Comparison of ENCODE assay signal across 23 cellular contexts in genomic region chrX:39398215-39398972, GRCh38.
DNase-seq lines count a peak whose midpoint lies in the region; ATAC-seq, FAIRE-seq and TF ChIP-seq lines count a peak whose summit lies in the region.
"Had no signal": no experiment of that assay in that cellular context is flagged by ENCODE, and none has a peak within 500 bp of the region (broad histone marks: within the 10 kb centered on the region; RNA-seq: fewer than 3 reads in every experiment).

No MANE protein-coding gene starts in this region.

- no peaks in the 10 kb centered on the region for H3F3A ChIP-seq in PC-3 (ENCODE audit: low read length, unreplicated experiment)

- 0% methylated on average over 3 of the region's 8 CpGs for WGBS in K562 (ENCODE audit: insufficient coverage, low coverage, missing lambda C conversion rate)

- DNase-seq in left ventricle myocardium superior (no peak), right atrium auricular region (ENCODE audit: low spot score) (no peak), K562 (ENCODE audit: extremely low read depth in 1 of 4, low spot score in 3 of 4) (no peak), PC-3 (no peak), substantia nigra (lab: John Stamatoyannopoulos, UW) (no peak)
- DNase-seq in stimulated activated CD4-positive, alpha-beta T cell treated with anti-CD3 and anti-CD28 coated beads, Interleukin-4, amount 100 ng/mL, for 24 hours, result no peak
- no peak for DNase-seq in activated CD4-positive, alpha-beta T cell treated with anti-CD3 and anti-CD28 coated beads, Interleukin-2, amount 10 ng/mL, durations not matched to agents 24 days and 14 days
- DNase-seq: activated CD4-positive, alpha-beta memory T cell treated with anti-CD3 and anti-CD28 coated beads for 36 hours; activated naive CD4-positive, alpha-beta T cell treated with Interleukin-2 at 50 U/mL for 16 hours; activated T-cell treated with anti-CD3 and anti-CD28 coated beads for 4 hours; aorta; NCI-H187 treated with DMSO at 0.1 percent for 48 hours; NCI-H524 treated with DMSO at 0.1 percent for 48 hours; occipital lobe; OCI-M1; sigmoid colon; stimulated activated naive CD4-positive, alpha-beta T cell treated with Interleukin-2 at 50 U/mL for 16 hours had no signal

- H3K36me3 ChIP-seq in right atrium auricular region (no peaks in the 10 kb centered on the region), K562 (ENCODE audit: control insufficient read depth, insufficient read depth, low read length) (no peaks in the 10 kb centered on the region), PC-3 (ENCODE audit: low read depth, low read length) (no peaks in the 10 kb centered on the region)
- H3K36me3 ChIP-seq: esophagus muscularis mucosa, HAP-1, sigmoid colon, vagina had no signal

- H3K9ac ChIP-seq in K562 (ENCODE audit: insufficient read depth in 1 of 2, low read depth in 2 of 2, low read length in 2 of 2) (no peak overlapping the region), PC-3 (ENCODE audit: low read length) (no peak overlapping the region)

- no peak overlapping the region for H3K4me3 ChIP-seq in right atrium auricular region
- no peak overlapping the region for H3K4me3 ChIP-seq in K562
- no peak overlapping the region for H3K4me3 ChIP-seq in PC-3 (ENCODE audit: low read length)
- H3K4me3 ChIP-seq: esophagus muscularis mucosa, HAP-1, sigmoid colon, vagina had no signal

- intact Hi-C loops in left ventricle myocardium superior (cut with micrococcal nuclease), result no loop called here
- intact Hi-C loops in K562 (cut with micrococcal nuclease), result no loop called here
- intact Hi-C loops in PC-3 (cut with micrococcal nuclease), result no loop called here
- intact Hi-C loops in activated CD4-positive, alpha-beta T cell treated with anti-CD3 and anti-CD28 coated beads, Interleukin-2, amount 10 ng/mL, durations not matched to agents 24 days and 14 days (cut with micrococcal nuclease), result no loop called here

- no peak for TF ChIP-seq RAD21 in K562 (CRISPR knock-in tag; conservative IDR thresholded peaks at IDR 0.05 in 1 of 2, IDR thresholded peaks at IDR 0.05 in 1 of 2)

- POLR2A ChIA-PET in K562 (lab: Yijun Ruan, JAX), result no interaction called here
- POLR2A ChIA-PET in PC-3 (lab: Charles Lee; ENCODE audit: unreplicated experiment), result no interaction called here

- FAIRE-seq in K562 (lab: Jason Lieb, UNC), result no peak

- in situ Hi-C loops in K562 (cut with MboI), result no loop called here

- H3K27me3 Mint-ChIP-seq in nephron (ENCODE audit: low read depth), result peaks cover 2% of the 10 kb centered on the region
- H3K27me3 Mint-ChIP-seq in activated CD4-positive, alpha-beta T cell treated with anti-CD3 and anti-CD28 coated beads, Interleukin-2, amount 10 ng/mL, durations not matched to agents 24 days and 14 days, result no peaks in the 10 kb centered on the region
- H3K27me3 Mint-ChIP-seq: activated CD4-positive, alpha-beta memory T cell treated with anti-CD3 and anti-CD28 coated beads for 36 hours had no signal

- no peak overlapping the region for H2AFZ ChIP-seq in K562 (ENCODE audit: low read depth, low read length)
- H2AFZ ChIP-seq in PC-3 (ENCODE audit: low read length), result no peak overlapping the region

- H3K36me3 Mint-ChIP-seq in nephron (ENCODE audit: low read depth), result no peaks in the 10 kb centered on the region
- H3K36me3 Mint-ChIP-seq in activated CD4-positive, alpha-beta T cell treated with anti-CD3 and anti-CD28 coated beads, Interleukin-2, amount 10 ng/mL, durations not matched to agents 24 days and 14 days (ENCODE audit: low read depth), result peaks cover 2% of the 10 kb centered on the region
- H3K36me3 Mint-ChIP-seq: activated CD4-positive, alpha-beta memory T cell treated with anti-CD3 and anti-CD28 coated beads for 36 hours; CD4-positive, CD25-positive, alpha-beta regulatory T cell had no signal

- no peak for TF ChIP-seq EP300 in K562 (IDR thresholded peaks at IDR 0.05; ENCODE audit: low read length)

- no peaks in the 10 kb centered on the region for H3K9me1 ChIP-seq in K562 (ENCODE audit: control insufficient read depth, insufficient read depth, low read length)

- TF ChIP-seq CTCF in right atrium auricular region (IDR thresholded peaks at IDR 0.05) (no peak), K562 (IDR thresholded peaks at IDR 0.05 in 2 of 3, conservative IDR thresholded peaks at IDR 0.05 in 1 of 3; ENCODE audit: insufficient read depth in 2 of 3, low read depth in 1 of 3, low read length in 3 of 3) (no peak), nephron (IDR thresholded peaks at IDR 0.05; ENCODE audit: unreplicated experiment in 3 of 3) (no peak), PC-3 (conservative IDR thresholded peaks at IDR 0.05; ENCODE audit: low read depth, low read length) (no peak)

- no peaks in the 10 kb centered on the region for H4K20me1 ChIP-seq in K562 (replicated peaks; ENCODE audit: control insufficient read depth, insufficient read depth, low read length)
- no peaks in the 10 kb centered on the region for H4K20me1 ChIP-seq in PC-3 (ENCODE audit: low read length)

- H3K27ac ChIP-seq in right atrium auricular region (no peak overlapping the region), K562 (ENCODE audit: extremely low read depth, low read depth, low read length) (no peak overlapping the region), PC-3 (ENCODE audit: low read length) (no peak overlapping the region), substantia nigra (ENCODE audit: low read depth, low read length, poor library complexity, severe bottlenecking) (no peak overlapping the region)
- H3K27ac ChIP-seq: esophagus muscularis mucosa, vagina had no signal

- H3K9me3 Mint-ChIP-seq in nephron, result no peaks in the 10 kb centered on the region
- peaks cover 4% of the 10 kb centered on the region for H3K9me3 Mint-ChIP-seq in activated CD4-positive, alpha-beta T cell treated with anti-CD3 and anti-CD28 coated beads, Interleukin-2, amount 10 ng/mL, durations not matched to agents 24 days and 14 days
- H3K9me3 Mint-ChIP-seq: activated CD4-positive, alpha-beta memory T cell treated with anti-CD3 and anti-CD28 coated beads for 36 hours; CD4-positive, CD25-positive, alpha-beta regulatory T cell; T-helper 1 cell treated with Interleukin-12 subunit alpha and Interleukin-12 subunit beta and Interleukin-4 antibody, amounts not matched to agents 30 μg/mL and 1 μg/mL, for 36 hours had no signal

- H3K9me3 ChIP-seq in right atrium auricular region (no peaks in the 10 kb centered on the region), K562 (replicated peaks; ENCODE audit: control insufficient read depth, insufficient read depth, low read depth, low read length) (no peaks in the 10 kb centered on the region), PC-3 (ENCODE audit: low read length) (no peaks in the 10 kb centered on the region)
- H3K9me3 ChIP-seq: esophagus muscularis mucosa, HAP-1, sigmoid colon, vagina had no signal

- H3K27me3 ChIP-seq in right atrium auricular region, result no peaks in the 10 kb centered on the region
- peaks cover 0 to 7% of the 10 kb centered on the region in 2 experiments; a peak in 2 of 5 replicates for H3K27me3 ChIP-seq in K562 (ENCODE audit: control insufficient read depth in 2 of 2, insufficient read depth in 2 of 2, low read length in 2 of 2)
- H3K27me3 ChIP-seq in PC-3 (ENCODE audit: low read length), result peaks cover 9% of the 10 kb centered on the region
- H3K27me3 ChIP-seq: esophagus muscularis mucosa, sigmoid colon, vagina had no signal

- H3K79me2 ChIP-seq in K562 (ENCODE audit: control insufficient read depth, insufficient read depth, low read length) (no peaks in the 10 kb centered on the region), PC-3 (ENCODE audit: low read length) (no peaks in the 10 kb centered on the region)

- no peak for TF ChIP-seq POLR2A in K562 (conservative IDR thresholded peaks at IDR 0.05)

- no peak overlapping the region for H3K4me3 Mint-ChIP-seq in nephron
- no peak overlapping the region for H3K4me3 Mint-ChIP-seq in activated CD4-positive, alpha-beta T cell treated with anti-CD3 and anti-CD28 coated beads, Interleukin-2, amount 10 ng/mL, durations not matched to agents 24 days and 14 days
- H3K4me3 Mint-ChIP-seq: activated CD4-positive, alpha-beta memory T cell treated with anti-CD3 and anti-CD28 coated beads for 36 hours; CD4-positive, CD25-positive, alpha-beta regulatory T cell; T-helper 1 cell treated with Interleukin-12 subunit alpha and Interleukin-12 subunit beta and Interleukin-4 antibody, amounts not matched to agents 30 μg/mL and 1 μg/mL, for 36 hours had no signal

- no peaks in the 10 kb centered on the region for H3K4me1 ChIP-seq in right atrium auricular region
- no peaks in the 10 kb centered on the region for H3K4me1 ChIP-seq in K562 (replicated peaks in 1 of 2; ENCODE audit: control insufficient read depth in 2 of 2, insufficient read depth in 2 of 2, low read length in 2 of 2)
- no peaks in the 10 kb centered on the region for H3K4me1 ChIP-seq in PC-3 (ENCODE audit: insufficient read depth, low read length)
- H3K4me1 ChIP-seq: HAP-1, vagina had no signal

- H3K27ac Mint-ChIP-seq in nephron, result peak overlapping the region in 2 of 3 experiments; percentile 30 to 35
- no peak overlapping the region for H3K27ac Mint-ChIP-seq in activated CD4-positive, alpha-beta T cell treated with anti-CD3 and anti-CD28 coated beads, Interleukin-2, amount 10 ng/mL, durations not matched to agents 24 days and 14 days
- H3K27ac Mint-ChIP-seq: activated CD4-positive, alpha-beta memory T cell treated with anti-CD3 and anti-CD28 coated beads for 36 hours; CD4-positive, CD25-positive, alpha-beta regulatory T cell; T-helper 1 cell treated with Interleukin-12 subunit alpha and Interleukin-12 subunit beta and Interleukin-4 antibody, amounts not matched to agents 30 μg/mL and 1 μg/mL, for 36 hours had no signal

- CTCF ChIA-PET in K562 (lab: Yijun Ruan, JAX; ENCODE audit: low intra/inter-chr PET ratio) (no interaction called here), PC-3 (lab: Charles Lee) (no interaction called here)

- H3K4me1 Mint-ChIP-seq in nephron, result peaks cover 36% of the 10 kb centered on the region
- H3K4me1 Mint-ChIP-seq in activated CD4-positive, alpha-beta T cell treated with anti-CD3 and anti-CD28 coated beads, Interleukin-2, amount 10 ng/mL, durations not matched to agents 24 days and 14 days, result peaks cover 8% of the 10 kb centered on the region

- ATAC-seq in left ventricle myocardium superior (peak; percentile 33), K562 (no peak), PC-3 (no peak)

- H3K4me2 ChIP-seq in K562 (ENCODE audit: insufficient read depth, low read length), result no peak overlapping the region
- H3K4me2 ChIP-seq in PC-3 (ENCODE audit: low read length), result no peak overlapping the region

- no peaks in the 10 kb centered on the region for H3K9me2 ChIP-seq in PC-3 (replicated peaks; ENCODE audit: low read length)

- no TSS peak for BruUV-seq in K562 (replicated peaks; lab: Mats Ljungman, UMichigan)
- BruUV-seq in PC-3 (replicated peaks; lab: Mats Ljungman, UMichigan), result no TSS peak

TF ChIP-seq in K562, 482 proteins besides CTCF, POLR2A, EP300 and RAD21 (continues in another document):
- TF ChIP-seq CREB3 (tag; conservative IDR thresholded peaks at IDR 0.05; ENCODE audit: low read depth), result no peak
